9 cellular contexts compared by ENCODE assay signal in genomic region chr1:23403038-23403336, GRCh38. TPM values are rescaled to one million over a fixed set of nuclear protein-coding genes. Genes with fewer than 3 reads are reported as not detected.
A peak's percentile ranks its signal among the peaks of the same experiment; 100 is the strongest.
DNase-seq lines count a peak whose midpoint lies in the region; ATAC-seq and TF ChIP-seq lines count a peak whose summit lies in the region.
"Had no signal": no experiment of that assay in that cellular context is flagged by ENCODE, and none has a peak within 500 bp of the region (broad histone marks: within the 10 kb centered on the region; RNA-seq: fewer than 3 reads in every experiment).

No MANE protein-coding gene starts in this region.

- no peak overlapping the region for H2AK5ac ChIP-seq in trophoblast cell (ENCODE audit: low read length)

- H3K9me3 Mint-ChIP-seq in naive thymus-derived CD8-positive, alpha-beta T cell = no peaks in the 10 kb centered on the region
- H3K9me3 Mint-ChIP-seq in activated CD4-positive, alpha-beta T cell treated with anti-CD3 and anti-CD28 coated beads, Interleukin-2, amount 10 ng/mL, durations not matched to agents 24 days and 14 days = no peaks in the 10 kb centered on the region

- TF ChIP-seq CTCF in RWPE1 (conservative IDR thresholded peaks at IDR 0.05; ENCODE audit: low read depth) = no peak

- H3K4me3 ChIP-seq in trophoblast cell (ENCODE audit: low read depth, low read length) = no peak overlapping the region

- H3K14ac ChIP-seq in trophoblast cell (ENCODE audit: low read length) = no peak overlapping the region

- no peak overlapping the region for H3K4me3 Mint-ChIP-seq in naive thymus-derived CD8-positive, alpha-beta T cell
- no peak overlapping the region for H3K4me3 Mint-ChIP-seq in activated CD4-positive, alpha-beta T cell treated with anti-CD3 and anti-CD28 coated beads, Interleukin-2, amount 10 ng/mL, durations not matched to agents 24 days and 14 days

- H3K4me1 ChIP-seq in trophoblast cell (ENCODE audit: control insufficient read depth in 1 of 2, insufficient read depth in 2 of 2, low read length in 2 of 2) = peaks cover 9 to 10% of the 10 kb centered on the region in 2 experiments

- peak overlapping the region; percentile 33 for H4K91ac ChIP-seq in trophoblast cell (ENCODE audit: low read depth, low read length)

- no peaks in the 10 kb centered on the region for H3K79me1 ChIP-seq in trophoblast cell (ENCODE audit: low read length)

- H3K79me2 ChIP-seq in trophoblast cell (ENCODE audit: control insufficient read depth, insufficient read depth, low read length, poor library complexity) = no peaks in the 10 kb centered on the region

- H3K36me3 Mint-ChIP-seq in naive thymus-derived CD8-positive, alpha-beta T cell = peaks cover 0 to 15% (median 2%) of the 10 kb centered on the region in 3 donors
- H3K36me3 Mint-ChIP-seq in activated CD4-positive, alpha-beta T cell treated with anti-CD3 and anti-CD28 coated beads, Interleukin-2, amount 10 ng/mL, durations not matched to agents 24 days and 14 days (ENCODE audit: low read depth) = no peaks in the 10 kb centered on the region

- H3K27me3 Mint-ChIP-seq in naive thymus-derived CD8-positive, alpha-beta T cell = no peaks in the 10 kb centered on the region
- H3K27me3 Mint-ChIP-seq in activated CD4-positive, alpha-beta T cell treated with anti-CD3 and anti-CD28 coated beads, Interleukin-2, amount 10 ng/mL, durations not matched to agents 24 days and 14 days = no peaks in the 10 kb centered on the region

- no peak overlapping the region for H2BK5ac ChIP-seq in trophoblast cell (ENCODE audit: low read depth, low read length, poor library complexity)

- H4K12ac ChIP-seq in trophoblast cell (ENCODE audit: low read depth, low read length) = no peak overlapping the region

- no peak overlapping the region for H2BK12ac ChIP-seq in trophoblast cell (ENCODE audit: low read length)

- DNase-seq in EH (ENCODE audit: low read depth) (peak; percentile 90), RWPE1 (ENCODE audit: low spot score) (peak; percentile 81), fibroblast of gingiva (ENCODE audit: low read depth) (peak; percentile 36), trophoblast cell (peak; percentile 67 to 74), NCI-H1930 (lab: John Stamatoyannopoulos, UW) (no peak)
- no peak for DNase-seq in naive thymus-derived CD8-positive, alpha-beta T cell
- no peak for DNase-seq in activated CD4-positive, alpha-beta T cell treated with anti-CD3 and anti-CD28 coated beads, Interleukin-2, amount 10 ng/mL, durations not matched to agents 24 days and 14 days
- DNase-seq: activated CD4-positive, alpha-beta T cell treated with anti-CD3 and anti-CD28 coated beads, Interleukin-2, amount 50 U/mL, for 48 hours had no signal

- no CpG with 5 or more reads among the region's 6 CpGs for WGBS in trophoblast cell (ENCODE audit: extremely low coverage, insufficient coverage, insufficient read length)

- H3K9me3 ChIP-seq in trophoblast cell (ENCODE audit: insufficient read depth, low read depth, low read length) = no peaks in the 10 kb centered on the region

- no peak overlapping the region for H3K18ac ChIP-seq in trophoblast cell (ENCODE audit: low read length)

- no peak overlapping the region for H3K4me2 ChIP-seq in trophoblast cell (ENCODE audit: low read length)

- H3K4ac ChIP-seq in trophoblast cell (ENCODE audit: low read depth, low read length) = no peak overlapping the region

- POLR2A ChIA-PET in RWPE1 (lab: Yijun Ruan, JAX; ENCODE audit: low non-redundant PET) = no interaction called here
- POLR2A ChIA-PET in naive thymus-derived CD8-positive, alpha-beta T cell (lab: Charles Lee) = interaction anchor here (1.1 to 1.5 kb wide), 2 partner anchors 10 to 19 kb away, joined by 3 read pairs; no protein-coding TSS in a partner anchor

- intact Hi-C loops in activated CD4-positive, alpha-beta T cell treated with anti-CD3 and anti-CD28 coated beads, Interleukin-2, amount 10 ng/mL, durations not matched to agents 24 days and 14 days (cut with micrococcal nuclease) = loop anchor here (5.0 kb wide), 1 partner anchor 186 kb away; the partner anchor contains the start of gene HTR1D

- peak overlapping the region; percentile 87 for H3K27ac ChIP-seq in RWPE1
- no peak overlapping the region for H3K27ac ChIP-seq in trophoblast cell (ENCODE audit: low read depth, low read length)

- H4K8ac ChIP-seq in trophoblast cell (ENCODE audit: low read depth, low read length) = no peak overlapping the region

- no peaks in the 10 kb centered on the region for H3K36me3 ChIP-seq in trophoblast cell (ENCODE audit: control insufficient read depth in 1 of 2, insufficient read depth in 2 of 2, low read length in 2 of 2)

- no peak overlapping the region for H2BK120ac ChIP-seq in trophoblast cell (ENCODE audit: insufficient read depth, low read length, poor library complexity)

- peaks cover 9 to 12% (median 10%) of the 10 kb centered on the region in 4 donors for H3K4me1 Mint-ChIP-seq in naive thymus-derived CD8-positive, alpha-beta T cell
- peaks cover 7% of the 10 kb centered on the region for H3K4me1 Mint-ChIP-seq in activated CD4-positive, alpha-beta T cell treated with anti-CD3 and anti-CD28 coated beads, Interleukin-2, amount 10 ng/mL, durations not matched to agents 24 days and 14 days

- H2AFZ ChIP-seq in trophoblast cell (ENCODE audit: insufficient read depth, low read length, poor library complexity) = no peak overlapping the region

- H3K23ac ChIP-seq in trophoblast cell (ENCODE audit: low read length) = no peak overlapping the region

- ATAC-seq in naive thymus-derived CD8-positive, alpha-beta T cell = no peak
- no peak for ATAC-seq in HG03571 (IDR thresholded peaks at IDR 0.05; ENCODE audit: unreplicated experiment)

- no peaks in the 10 kb centered on the region for H3K27me3 ChIP-seq in trophoblast cell (ENCODE audit: insufficient read depth, low read length)

- no peak overlapping the region for H3K9ac ChIP-seq in trophoblast cell (ENCODE audit: low read length)

- no peak overlapping the region for H3K27ac Mint-ChIP-seq in naive thymus-derived CD8-positive, alpha-beta T cell
- H3K27ac Mint-ChIP-seq in activated CD4-positive, alpha-beta T cell treated with anti-CD3 and anti-CD28 coated beads, Interleukin-2, amount 10 ng/mL, durations not matched to agents 24 days and 14 days = no peak overlapping the region

- CTCF ChIA-PET in RWPE1 (lab: Yijun Ruan, JAX) = interaction anchor here (0.6 to 1.9 kb wide), 8 partner anchors 12 to 356 kb away, joined by 3 to 13 read pairs (median 4); partner anchors contain the start of gene ZNF436

RNA-seq across cellular contexts. Expression of gene TCEA3, which starts 21.6 kb away (rescaled TPM):
- polyA plus RNA-seq in trophoblast cell (2013) = 0.56 and 0.59 TPM in 2 replicates
- total RNA-seq in naive thymus-derived CD8-positive, alpha-beta T cell = 10 to 100 TPM; 32.4 to 37.7 TPM
- polyA plus RNA-seq in naive thymus-derived CD8-positive, alpha-beta T cell = 10 to 100 TPM; 22.5 to 44.4 (median 30.1) TPM
- total RNA-seq in activated CD4-positive, alpha-beta T cell treated with anti-CD3 and anti-CD28 coated beads, Interleukin-2, amount 10 ng/mL, durations not matched to agents 24 days and 14 days = 6.7 and 7.8 TPM in 2 replicates

RNA-seq across cellular contexts. Expression of gene ZNF436, which starts 33.4 kb away (rescaled TPM):
- 11.8 and 11.9 TPM in 2 replicates for polyA plus RNA-seq in trophoblast cell (2013)
- total RNA-seq in naive thymus-derived CD8-positive, alpha-beta T cell = 1 to 10 TPM; 8.5 to 8.9 TPM
- polyA plus RNA-seq in naive thymus-derived CD8-positive, alpha-beta T cell = 1 to 10 TPM; 1.8 to 3.9 (median 2.0) TPM
- 5.2 TPM in 2 replicates for total RNA-seq in activated CD4-positive, alpha-beta T cell treated with anti-CD3 and anti-CD28 coated beads, Interleukin-2, amount 10 ng/mL, durations not matched to agents 24 days and 14 days

RNA-seq across cellular contexts. Expression of gene HNRNPR, which starts 58.9 kb away (rescaled TPM):
- 169 and 175 TPM in 2 replicates for polyA plus RNA-seq in trophoblast cell (2013)
- total RNA-seq in naive thymus-derived CD8-positive, alpha-beta T cell = 100 to 1,000 TPM; 115 to 120 TPM
- polyA plus RNA-seq in naive thymus-derived CD8-positive, alpha-beta T cell = 100 to 1,000 TPM; 182 to 193 (median 184) TPM
- 229 and 235 TPM in 2 replicates for total RNA-seq in activated CD4-positive, alpha-beta T cell treated with anti-CD3 and anti-CD28 coated beads, Interleukin-2, amount 10 ng/mL, durations not matched to agents 24 days and 14 days

Comparison
In these comparisons a context has a peak if more than half of its experiments do, and no peak if none do; other contexts are left out.
1. DNase-seq: peak in EH (single experiment), RWPE1 (single experiment), fibroblast of gingiva (single experiment) and trophoblast cell (2 of 2); none in naive thymus-derived CD8-positive, alpha-beta T cell (0 of 10), activated CD4-positive, alpha-beta T cell treated with anti-CD3 and anti-CD28 coated beads, Interleukin-2, amount 10 ng/mL, durations not matched to agents 24 days and 14 days (single experiment) and NCI-H1930 (0 of 2).